Comparison of ENCODE assay signal across 14 cellular contexts in the genomic region with DNA sequence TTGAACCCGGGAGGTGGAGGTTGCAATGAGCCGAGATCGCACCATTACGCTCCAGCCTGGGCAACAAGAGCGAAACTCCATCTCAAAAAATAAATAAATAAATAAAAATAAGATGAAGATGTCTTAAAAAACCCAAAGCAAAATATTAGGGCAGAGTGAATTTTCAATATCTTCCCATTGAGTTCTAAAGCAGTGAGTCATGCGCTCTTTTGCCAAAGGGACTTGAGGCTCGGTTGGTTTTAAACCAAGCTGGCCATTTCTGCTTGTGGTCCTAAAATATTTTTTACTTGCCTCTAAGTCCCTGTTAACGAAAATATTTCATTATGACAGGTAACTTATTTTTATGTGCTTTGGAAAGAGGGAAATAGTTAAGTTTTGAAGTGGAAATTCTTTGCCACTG. TPM values are rescaled to one million over a fixed set of nuclear protein-coding genes. Genes with fewer than 3 reads are reported as not detected.
DNase-seq lines count a peak whose midpoint lies in the region; ATAC-seq, FAIRE-seq and TF ChIP-seq lines count a peak whose summit lies in the region.
"Had no signal": no experiment of that assay in that cellular context is flagged by ENCODE, and none has a peak within 500 bp of the region (broad histone marks: within the 10 kb centered on the region; RNA-seq: fewer than 3 reads in every experiment).

No MANE protein-coding gene starts in this region.

- WGBS in lower leg skin, 2 donors, result 65 to 70% methylated on average over 8 of the region's 8 CpGs

- H3K4me3 ChIP-seq in CD4-positive, CD25-positive, alpha-beta regulatory T cell (ENCODE audit: low read depth, low read length), result peak overlapping the region; percentile 64
- peak overlapping the region; percentile 18 for H3K4me3 ChIP-seq in coronary artery
- no peak overlapping the region for H3K4me3 ChIP-seq in lower leg skin (ENCODE audit: low read depth, poor library complexity, severe bottlenecking)
- H3K4me3 ChIP-seq: left lung, suprapubic skin had no signal

- peaks cover 38 to 70% (median 49%) of the 10 kb centered on the region in 4 donors for H3K4me1 Mint-ChIP-seq in CD4-positive, CD25-positive, alpha-beta regulatory T cell
- peaks cover 35 to 75% (median 66%) of the 10 kb centered on the region in 4 donors for H3K4me1 Mint-ChIP-seq in naive thymus-derived CD8-positive, alpha-beta T cell

- no peaks in the 10 kb centered on the region for H3K36me3 ChIP-seq in CD4-positive, CD25-positive, alpha-beta regulatory T cell (ENCODE audit: control insufficient read depth, insufficient read depth, low read length)
- H3K36me3 ChIP-seq: left lung, suprapubic skin had no signal

- H3K36me3 Mint-ChIP-seq in CD4-positive, CD25-positive, alpha-beta regulatory T cell, result no peaks in the 10 kb centered on the region
- peaks cover 0 to 6% (median 0%) of the 10 kb centered on the region in 3 donors for H3K36me3 Mint-ChIP-seq in naive thymus-derived CD8-positive, alpha-beta T cell

- no peak for ATAC-seq in CD4-positive, CD25-positive, alpha-beta regulatory T cell (ENCODE audit: low read depth in 2 of 2)
- no peak for ATAC-seq in naive thymus-derived CD8-positive, alpha-beta T cell
- ATAC-seq in GM21515 (IDR thresholded peaks at IDR 0.05; ENCODE audit: unreplicated experiment), result no peak
- ATAC-seq: activated CD8-positive, alpha-beta T cell treated with anti-CD3 and anti-CD28 coated beads, Interleukin-2, amount 10 ng/mL, durations not matched to agents 7 days and 5 days; left lung had no signal

- POLR2A ChIA-PET in naive thymus-derived CD8-positive, alpha-beta T cell (lab: Charles Lee), result interaction anchor here (0.7 kb wide), 1 partner anchor 236 kb away, joined by 4 read pairs; no protein-coding TSS in a partner anchor

- no peak for FAIRE-seq in GM12891 (lab: Jason Lieb, UNC)

- intact Hi-C loops in lower leg skin (cut with DNase I; ENCODE audit: low total_unique reads), result no loop called here

- no peak overlapping the region for H3K27ac ChIP-seq in CD4-positive, CD25-positive, alpha-beta regulatory T cell (ENCODE audit: insufficient read depth, low read length, poor library complexity, severe bottlenecking)
- H3K27ac ChIP-seq in coronary artery, result no peak overlapping the region
- H3K27ac ChIP-seq: suprapubic skin had no signal

- H3K27me3 ChIP-seq in CD4-positive, CD25-positive, alpha-beta regulatory T cell (ENCODE audit: control insufficient read depth, insufficient read depth, low read length), result no peaks in the 10 kb centered on the region
- H3K27me3 ChIP-seq: left lung, suprapubic skin had no signal

- TF ChIP-seq CTCF in coronary artery (IDR thresholded peaks at IDR 0.05) (no peak), lower leg skin (IDR thresholded peaks at IDR 0.05) (no peak)

- no peak overlapping the region for H3K27ac Mint-ChIP-seq in CD4-positive, CD25-positive, alpha-beta regulatory T cell
- H3K27ac Mint-ChIP-seq in naive thymus-derived CD8-positive, alpha-beta T cell, result peak overlapping the region in 2 of 10 donors; percentile 22 to 76
- H3K27ac Mint-ChIP-seq: activated CD8-positive, alpha-beta T cell treated with anti-CD3 and anti-CD28 coated beads, Interleukin-2, amount 10 ng/mL, durations not matched to agents 7 days and 5 days had no signal

- H3K9me3 ChIP-seq in CD4-positive, CD25-positive, alpha-beta regulatory T cell (ENCODE audit: control insufficient read depth in 2 of 2, low read length in 2 of 2), result no peaks in the 10 kb centered on the region
- H3K9me3 ChIP-seq: left lung, suprapubic skin had no signal

- H3K4me3 Mint-ChIP-seq in CD4-positive, CD25-positive, alpha-beta regulatory T cell, result peak overlapping the region; percentile 36 to 80 (median 54)
- peak overlapping the region in 8 of 10 donors; percentile 26 to 74 (median 48) for H3K4me3 Mint-ChIP-seq in naive thymus-derived CD8-positive, alpha-beta T cell
- H3K4me3 Mint-ChIP-seq: activated CD8-positive, alpha-beta T cell treated with anti-CD3 and anti-CD28 coated beads, Interleukin-2, amount 10 ng/mL, durations not matched to agents 7 days and 5 days had no signal

- TF ChIP-seq POLR2A in GM12891 (IDR thresholded peaks at IDR 0.05; ENCODE audit: low read depth, low read length) (no peak), lower leg skin (IDR thresholded peaks at IDR 0.05) (no peak)

- H3K4me1 ChIP-seq in CD4-positive, CD25-positive, alpha-beta regulatory T cell (ENCODE audit: control insufficient read depth, insufficient read depth, low read length, poor library complexity, severe bottlenecking), result peaks cover 73% of the 10 kb centered on the region

- no peak for DNase-seq in CD4-positive, CD25-positive, alpha-beta regulatory T cell
- peak; percentile 76 for DNase-seq in M059J (ENCODE audit: low read depth)
- no peak for DNase-seq in coronary artery (ENCODE audit: low spot score)
- no peak for DNase-seq in naive thymus-derived CD8-positive, alpha-beta T cell
- no peak for DNase-seq in GM12891 (ENCODE audit: insufficient read length, low spot score)
- DNase-seq in NCI-H1694 treated with DMSO at 0.1 percent for 48 hours (lab: John Stamatoyannopoulos, UW), result no peak
- no peak for DNase-seq in lower leg skin (ENCODE audit: low spot score in 2 of 2)
- DNase-seq: activated CD8-positive, alpha-beta T cell treated with anti-CD3 and anti-CD28 coated beads, Interleukin-2, amount 10 ng/mL, durations not matched to agents 7 days and 5 days; erythroblast; left lung; NK-92 treated with Interleukin-12 subunit alpha and Interleukin-12 subunit beta, amount 100 ng/mL, for 24 hours; posterior cingulate gyrus had no signal

- H3K27me3 Mint-ChIP-seq in CD4-positive, CD25-positive, alpha-beta regulatory T cell, result no peaks in the 10 kb centered on the region
- H3K27me3 Mint-ChIP-seq in naive thymus-derived CD8-positive, alpha-beta T cell, result no peaks in the 10 kb centered on the region

- H3K9me3 Mint-ChIP-seq in CD4-positive, CD25-positive, alpha-beta regulatory T cell, result no peaks in the 10 kb centered on the region
- no peaks in the 10 kb centered on the region for H3K9me3 Mint-ChIP-seq in naive thymus-derived CD8-positive, alpha-beta T cell

TF ChIP-seq in GM12891, 5 proteins besides CTCF, POLR2A, EP300 and RAD21:
- no peak for TF ChIP-seq POU2F2 (IDR thresholded peaks at IDR 0.05; ENCODE audit: low read depth, low read length)
- TF ChIP-seq POLR2AphosphoS5 (IDR thresholded peaks at IDR 0.05; ENCODE audit: low read depth, low read length), result no peak
- no peak for TF ChIP-seq SPI1 (IDR thresholded peaks at IDR 0.05; ENCODE audit: low read depth, low read length)
- TF ChIP-seq TAF1 (IDR thresholded peaks at IDR 0.05; ENCODE audit: low read depth, low read length), result no peak
- no peak for TF ChIP-seq PAX5 (IDR thresholded peaks at IDR 0.05; ENCODE audit: insufficient read depth, low read length, severe bottlenecking)
TF ChIP-seq in GM12891: peak in this region for 0.

RNA-seq across cellular contexts. Expression of a gene that starts 4.7 kb away (rescaled TPM):
- 174 TPM for total RNA-seq in CD4-positive, CD25-positive, alpha-beta regulatory T cell
- 10 to 100 TPM; 20.6 to 39.7 (median 27.3) TPM for polyA plus RNA-seq in CD4-positive, CD25-positive, alpha-beta regulatory T cell
- 70.9 and 109 TPM in 2 replicates for total RNA-seq in M059J (2014; rRNA removed; shearing (Covaris generic))
- 100 to 1,000 TPM; 153 to 170 TPM for total RNA-seq in naive thymus-derived CD8-positive, alpha-beta T cell
- polyA plus RNA-seq in naive thymus-derived CD8-positive, alpha-beta T cell, result 10 to 100 TPM; 10.5 to 12.5 (median 11.3) TPM
- 49.2 TPM for polyA plus RNA-seq in GM12891 (2012; ENCODE audit: low read depth, missing spikeins)
- 100 to 1,000 TPM in 1 of 4 donors, 10 to 100 TPM in 3; 58.7 to 121 (median 94.6) TPM for total RNA-seq in lower leg skin
